10 cellular contexts compared by ENCODE assay signal in genomic region chr11:35066783-35067476, GRCh38.
A peak's percentile ranks its signal among the peaks of the same experiment; 100 is the strongest.
DNase-seq lines count a peak whose midpoint lies in the region; ATAC-seq and TF ChIP-seq lines count a peak whose summit lies in the region.
"Had no signal": no experiment of that assay in that cellular context is flagged by ENCODE, and none has a peak within 500 bp of the region (broad histone marks: within the 10 kb centered on the region; RNA-seq: fewer than 3 reads in every experiment).

No MANE protein-coding gene starts in this region.

- peak overlapping the region; percentile 73 for H3K27ac Mint-ChIP-seq in activated CD4-positive, alpha-beta T cell treated with anti-CD3 and anti-CD28 coated beads for 36 hours
- peak overlapping the region; percentile 23 to 38 for H3K27ac Mint-ChIP-seq in natural killer cell treated with Interleukin-12 subunit alpha and Interleukin-12 subunit beta and Interleukin-15 and Interleukin-18, amount 100 ng/mL, for 72 hours

- H3K4me3 ChIP-seq in OCI-LY3 (ENCODE audit: low read length): no peak overlapping the region

- POLR2A ChIA-PET in activated CD4-positive, alpha-beta T cell treated with anti-CD3 and anti-CD28 coated beads for 36 hours (lab: Charles Lee): interaction anchor here (0.5 to 1.5 kb wide), 5 partner anchors 17 to 82 kb away, joined by 3 to 6 read pairs (median 3); no protein-coding TSS in a partner anchor

- H3K4me3 Mint-ChIP-seq in activated CD4-positive, alpha-beta T cell treated with anti-CD3 and anti-CD28 coated beads for 36 hours: peak overlapping the region; percentile 15
- peak overlapping the region; percentile 73 for H3K4me3 Mint-ChIP-seq in natural killer cell treated with Interleukin-12 subunit alpha and Interleukin-12 subunit beta and Interleukin-15 and Interleukin-18, amount 100 ng/mL, for 72 hours

- no peak overlapping the region for H3K9ac ChIP-seq in OCI-LY3 (ENCODE audit: low read length)

- DNase-seq in activated CD4-positive, alpha-beta T cell treated with anti-CD3 and anti-CD28 coated beads for 36 hours: peak; percentile 61
- DNase-seq in activated CD4-positive, alpha-beta T cell treated with anti-CD3 and anti-CD28 coated beads for 1 hour: no peak
- peak; percentile 72 for DNase-seq in natural killer cell treated with Interleukin-12 subunit alpha and Interleukin-12 subunit beta and Interleukin-15 and Interleukin-18, amount 100 ng/mL, for 72 hours (ENCODE audit: low spot score)
- DNase-seq in SIG-M5 (lab: John Stamatoyannopoulos, UW) (no peak), occipital lobe (lab: John Stamatoyannopoulos, UW) (no peak), RPMI8226 (no peak)
- DNase-seq: effector CD4-positive, alpha-beta T cell had no signal

- ATAC-seq in activated CD4-positive, alpha-beta T cell treated with anti-CD3 and anti-CD28 coated beads for 36 hours: peak; percentile 85
- ATAC-seq in HG02870 (IDR thresholded peaks at IDR 0.05; ENCODE audit: unreplicated experiment): peak; percentile 95
- peak; percentile 89 to 92 for ATAC-seq in natural killer cell treated with Interleukin-12 subunit alpha and Interleukin-12 subunit beta and Interleukin-15 and Interleukin-18, amount 100 ng/mL, for 72 hours
- ATAC-seq: SK-N-SH treated with all-trans-retinoic acid at 6 μM for 48 hours had no signal

- H3K36me3 ChIP-seq in OCI-LY3 (replicated peaks; ENCODE audit: low read depth, low read length): peaks cover 15% of the 10 kb centered on the region

- peaks cover 22% of the 10 kb centered on the region for H3K36me3 Mint-ChIP-seq in activated CD4-positive, alpha-beta T cell treated with anti-CD3 and anti-CD28 coated beads for 36 hours (ENCODE audit: low read depth)
- peaks cover 27% of the 10 kb centered on the region for H3K36me3 Mint-ChIP-seq in natural killer cell treated with Interleukin-12 subunit alpha and Interleukin-12 subunit beta and Interleukin-15 and Interleukin-18, amount 100 ng/mL, for 72 hours

- no peaks in the 10 kb centered on the region; the same call in 1 of the 2 replicates for H3K27me3 ChIP-seq in OCI-LY3 (ENCODE audit: low read depth, low read length)

- intact Hi-C loops in activated CD4-positive, alpha-beta T cell treated with anti-CD3 and anti-CD28 coated beads for 36 hours (cut with DNase I, micrococcal nuclease): loop anchor here in 1 of 2 experiments (2.0 kb wide), 2 partner anchors 26 to 54 kb away; no protein-coding TSS in a partner anchor

- no peak overlapping the region for H3K27ac ChIP-seq in OCI-LY3 (ENCODE audit: low read length)

- H3K9me3 ChIP-seq in OCI-LY3 (ENCODE audit: insufficient read depth, low read length): peaks cover 20% of the 10 kb centered on the region

- peaks cover 19% of the 10 kb centered on the region for H3K9me3 Mint-ChIP-seq in activated CD4-positive, alpha-beta T cell treated with anti-CD3 and anti-CD28 coated beads for 36 hours (ENCODE audit: low read depth)
- H3K9me3 Mint-ChIP-seq in natural killer cell treated with Interleukin-12 subunit alpha and Interleukin-12 subunit beta and Interleukin-15 and Interleukin-18, amount 100 ng/mL, for 72 hours: peaks cover 17% of the 10 kb centered on the region

- CTCF ChIA-PET in activated CD4-positive, alpha-beta T cell treated with anti-CD3 and anti-CD28 coated beads for 36 hours (lab: Charles Lee): interaction anchor here (0.7 to 1.6 kb wide), 6 partner anchors 8 to 111 kb away, joined by 3 to 7 read pairs (median 4); no protein-coding TSS in a partner anchor

- H2AFZ ChIP-seq in OCI-LY3 (ENCODE audit: low read depth, low read length): no peak overlapping the region

- peaks cover 3% of the 10 kb centered on the region for H3K27me3 Mint-ChIP-seq in activated CD4-positive, alpha-beta T cell treated with anti-CD3 and anti-CD28 coated beads for 36 hours
- H3K27me3 Mint-ChIP-seq in natural killer cell treated with Interleukin-12 subunit alpha and Interleukin-12 subunit beta and Interleukin-15 and Interleukin-18, amount 100 ng/mL, for 72 hours: no peaks in the 10 kb centered on the region

- H3K79me2 ChIP-seq in OCI-LY3 (ENCODE audit: low read length): no peaks in the 10 kb centered on the region

- no peaks in the 10 kb centered on the region for H4K20me1 ChIP-seq in OCI-LY3 (ENCODE audit: insufficient read depth, low read length)

- peaks cover 34% of the 10 kb centered on the region for H3K4me1 ChIP-seq in OCI-LY3 (ENCODE audit: low read length)

- H3K4me2 ChIP-seq in OCI-LY3 (ENCODE audit: low read length): peak overlapping the region; percentile 6; the same call in 1 of the 2 replicates

- peaks cover 32% of the 10 kb centered on the region for H3K4me1 Mint-ChIP-seq in activated CD4-positive, alpha-beta T cell treated with anti-CD3 and anti-CD28 coated beads for 36 hours
- peaks cover 28 to 41% of the 10 kb centered on the region in 2 donors for H3K4me1 Mint-ChIP-seq in natural killer cell treated with Interleukin-12 subunit alpha and Interleukin-12 subunit beta and Interleukin-15 and Interleukin-18, amount 100 ng/mL, for 72 hours (ENCODE audit: low read depth in 2 of 2)

- TF ChIP-seq CTCF in OCI-LY3 (IDR thresholded peaks at IDR 0.05; ENCODE audit: low read depth, low read length): no peak

Comparison
In these comparisons a context has a peak if more than half of its experiments do, and no peak if none do; other contexts are left out.
1. DNase-seq: peak in activated CD4-positive, alpha-beta T cell treated with anti-CD3 and anti-CD28 coated beads for 36 hours (single experiment) and natural killer cell treated with Interleukin-12 subunit alpha and Interleukin-12 subunit beta and Interleukin-15 and Interleukin-18, amount 100 ng/mL, for 72 hours (single experiment); none in activated CD4-positive, alpha-beta T cell treated with anti-CD3 and anti-CD28 coated beads for 1 hour (single experiment), SIG-M5 (single experiment), occipital lobe (single experiment) and RPMI8226 (single experiment).
2. Peak in every context shown above with its lines, with median percentiles within 50 percentile points of each other: ATAC-seq.